Comparison of ENCODE assay signal across 8 cellular contexts in genomic region chr2:98607104-98607503, GRCh38. TPM values are rescaled to one million over a fixed set of nuclear protein-coding genes. Genes with fewer than 3 reads are reported as not detected.
DNase-seq lines count a peak whose midpoint lies in the region; ATAC-seq and TF ChIP-seq lines count a peak whose summit lies in the region.

No MANE protein-coding gene starts in this region.

- H3K27me3 ChIP-seq in DND-41 (ENCODE audit: insufficient read depth, low read length, poor library complexity) (no peaks in the 10 kb centered on the region), OCI-LY1 (ENCODE audit: insufficient read depth, low read length) (no peaks in the 10 kb centered on the region), endocrine pancreas (ENCODE audit: control insufficient read depth, insufficient read depth, low read length) (no peaks in the 10 kb centered on the region), ovary (no peaks in the 10 kb centered on the region)

- no peaks in the 10 kb centered on the region for H3K9me2 ChIP-seq in OCI-LY1 (ENCODE audit: low read depth, low read length)

- H3K4me1 ChIP-seq in DND-41 (ENCODE audit: insufficient read depth, low read length) (peaks cover 45% of the 10 kb centered on the region), OCI-LY1 (ENCODE audit: insufficient read depth, low read length, severe bottlenecking) (peaks cover 34% of the 10 kb centered on the region), endocrine pancreas (ENCODE audit: control insufficient read depth, insufficient read depth, low read length) (peaks cover 23% of the 10 kb centered on the region), ovary (ENCODE audit: insufficient read depth) (peaks cover 18% of the 10 kb centered on the region)

- no peak for TF ChIP-seq EP300 in ovary (IDR thresholded peaks at IDR 0.05)

- H3F3A ChIP-seq in OCI-LY1 (ENCODE audit: insufficient read depth, low read length), result no peaks in the 10 kb centered on the region

- WGBS in ovary, 3 donors, result 56 to 72% (median 57%) methylated on average over 6 of the region's 6 CpGs

- H3K27ac ChIP-seq in DND-41 (ENCODE audit: low read length) (peak overlapping the region; percentile 94), OCI-LY1 (ENCODE audit: low read depth, low read length, poor library complexity, severe bottlenecking) (no peak overlapping the region), ovary (no peak overlapping the region)

- peak overlapping the region; percentile 86 to 94; a peak in 3 of 4 replicates for H3K4me3 ChIP-seq in DND-41 (ENCODE audit: low read depth in 1 of 2, low read length in 2 of 2)
- peak overlapping the region; percentile 96 for H3K4me3 ChIP-seq in OCI-LY1 (ENCODE audit: low read depth, low read length, poor library complexity, severe bottlenecking)
- peak overlapping the region; percentile 95 for H3K4me3 ChIP-seq in endocrine pancreas (ENCODE audit: control insufficient read depth, insufficient read depth, low read length)
- H3K4me3 ChIP-seq in ovary, result peak overlapping the region; percentile 95

- H3K9me3 ChIP-seq in DND-41 (ENCODE audit: insufficient read depth, low read length, severe bottlenecking) (no peaks in the 10 kb centered on the region), OCI-LY1 (ENCODE audit: low read length) (no peaks in the 10 kb centered on the region), endocrine pancreas (ENCODE audit: control insufficient read depth, low read length) (no peaks in the 10 kb centered on the region), ovary (no peaks in the 10 kb centered on the region)

- no peak for DNase-seq in DND-41
- no peak for DNase-seq in ovary
- DNase-seq in NCI-H1694 (lab: John Stamatoyannopoulos, UW), result no peak
- no peak for DNase-seq in SIG-M5 (lab: John Stamatoyannopoulos, UW)

- H4K20me1 ChIP-seq in DND-41 (ENCODE audit: insufficient read depth, low read length) (no peaks in the 10 kb centered on the region), OCI-LY1 (ENCODE audit: insufficient read depth, low read length) (no peaks in the 10 kb centered on the region)

- ATAC-seq in DND-41 (ENCODE audit: insufficient read depth, low read depth) (no peak), GM21717 (IDR thresholded peaks at IDR 0.05; ENCODE audit: unreplicated experiment) (no peak), HG02973 (IDR thresholded peaks at IDR 0.05; ENCODE audit: unreplicated experiment) (no peak)

- H3K79me2 ChIP-seq in DND-41 (ENCODE audit: insufficient read depth, low read length) (peaks cover 72% of the 10 kb centered on the region), OCI-LY1 (ENCODE audit: insufficient read depth, low read length) (peaks cover 16% of the 10 kb centered on the region)

- intact Hi-C loops in ovary (cut with DNase I), result loop anchor here in 1 of 4 donors (10.0 kb wide), 1 partner anchor 152 kb away; no protein-coding TSS in a partner anchor

- TF ChIP-seq CTCF in DND-41 (IDR thresholded peaks at IDR 0.05; ENCODE audit: borderline replicate concordance, extremely low read depth, low read length, poor library complexity, severe bottlenecking) (no peak), OCI-LY1 (IDR thresholded peaks at IDR 0.05; ENCODE audit: low read length) (no peak), ovary (IDR thresholded peaks at IDR 0.05) (no peak)

- H3K4me2 ChIP-seq in DND-41 (ENCODE audit: insufficient read depth, low read length) (peak overlapping the region; percentile 83), OCI-LY1 (ENCODE audit: low read length) (peak overlapping the region; percentile 98)

- no peak overlapping the region for H2AFZ ChIP-seq in DND-41 (ENCODE audit: low read depth, low read length)
- H2AFZ ChIP-seq in OCI-LY1 (ENCODE audit: low read length), result no peak overlapping the region

- H3K36me3 ChIP-seq in DND-41 (ENCODE audit: insufficient read depth, low read length) (peaks cover 37% of the 10 kb centered on the region), OCI-LY1 (ENCODE audit: insufficient read depth, low read length) (peaks cover 35% of the 10 kb centered on the region), endocrine pancreas (ENCODE audit: control insufficient read depth, insufficient read depth, low read length) (no peaks in the 10 kb centered on the region), ovary (no peaks in the 10 kb centered on the region)

- no peak for TF ChIP-seq POLR2A in ovary (IDR thresholded peaks at IDR 0.05)

- H3K9ac ChIP-seq in DND-41 (ENCODE audit: low read depth, low read length) (peak overlapping the region; percentile 91), OCI-LY1 (ENCODE audit: low read length) (peak overlapping the region; percentile 97), endocrine pancreas (ENCODE audit: control insufficient read depth, insufficient read depth, low read length) (peak overlapping the region; percentile 94)

RNA-seq across cellular contexts. Expression of gene COA5, which starts 1.2 kb away (rescaled TPM):
- 10 to 100 TPM; 27.2 to 35.4 (median 31.2) TPM for total RNA-seq in ovary
- 10 to 100 TPM; 33.6 to 42.5 TPM for polyA plus RNA-seq in ovary

RNA-seq across cellular contexts. Expression of gene UNC50, which starts 1.3 kb away (rescaled TPM):
- 10 to 100 TPM; 32.2 to 50.0 (median 42.4) TPM for total RNA-seq in ovary
- 10 to 100 TPM; 41.8 to 58.8 TPM for polyA plus RNA-seq in ovary
